In the genomic region with DNA sequence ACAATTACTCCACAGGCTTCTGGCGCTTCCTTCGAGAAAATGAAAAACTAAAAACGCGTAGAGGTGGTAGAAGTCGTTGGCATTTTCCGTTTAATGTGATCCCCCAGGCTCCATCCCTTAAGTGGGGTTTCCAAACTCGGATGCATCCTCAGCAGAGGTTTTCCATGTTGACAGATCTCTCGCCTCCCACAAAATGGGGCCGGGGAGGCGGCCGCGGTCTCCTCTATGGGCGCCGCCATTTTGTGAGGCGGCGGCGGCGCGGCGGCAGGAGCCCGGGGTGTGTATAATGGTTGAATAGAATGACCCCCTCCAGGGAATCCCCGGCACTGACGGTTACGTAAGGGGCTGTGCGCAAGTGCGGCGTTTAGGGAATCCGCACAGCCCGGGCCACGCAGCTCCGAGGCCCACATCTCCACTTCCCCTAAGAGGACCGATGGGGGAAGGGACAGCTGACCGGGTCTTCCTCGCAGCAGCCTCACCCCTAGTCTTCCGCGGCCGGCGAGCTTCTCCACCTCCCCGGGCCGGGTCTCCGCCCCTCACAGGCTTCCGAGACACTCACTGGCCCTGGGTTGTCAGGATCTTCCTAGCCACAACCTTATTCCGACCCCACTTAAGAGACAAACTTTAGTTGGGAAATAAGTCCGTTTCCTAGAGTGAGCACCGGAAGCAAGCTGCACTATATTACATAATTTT, we compare ENCODE assay signal across 1 cellular context.
TF ChIP-seq lines count a peak whose summit lies in the region.

No MANE protein-coding gene starts in this region.

TF ChIP-seq in K562, 482 proteins besides CTCF, POLR2A, EP300 and RAD21 (continued from another document and continues in another):
- TF ChIP-seq NR0B1 (IDR thresholded peaks at IDR 0.05; ENCODE audit: partially characterized antibody) (no peak), SAFB2 (IDR thresholded peaks at IDR 0.05; ENCODE audit: borderline replicate concordance, low read depth, low read length, severe bottlenecking) (no peak), ZNF384 (IDR thresholded peaks at IDR 0.05; ENCODE audit: low read depth, low read length) (0 out of 2 replicates have a peak, but pooled peaks have one; percentile 13), ZSCAN32 (CRISPR knock-in tag; IDR thresholded peaks at IDR 0.05) (no peak), ELF4 (CRISPR knock-in tag; IDR thresholded peaks at IDR 0.05) (no peak), RBM25 (IDR thresholded peaks at IDR 0.05; ENCODE audit: low read depth, low read length, severe bottlenecking) (no peak), NCOA4 (IDR thresholded peaks at IDR 0.05; ENCODE audit: partially characterized antibody) (no peak), EGR1 (conservative IDR thresholded peaks at IDR 0.05) (no peak), ETV5 (CRISPR knock-in tag; IDR thresholded peaks at IDR 0.05; ENCODE audit: low read depth) (peak; percentile 66; the same call in 1 of the 2 replicates), NFYB (IDR thresholded peaks at IDR 0.05; ENCODE audit: extremely low read depth, insufficient read length) (no peak), KDM5B (IDR thresholded peaks at IDR 0.05; ENCODE audit: insufficient replicate concordance, low read depth, low read length) (peak; percentile 94), GATA2 (CRISPR knock-in tag; IDR thresholded peaks at IDR 0.05) (no peak), SIRT6 (IDR thresholded peaks at IDR 0.05; ENCODE audit: low read depth, low read length) (no peak), ESRRB (CRISPR knock-in tag; IDR thresholded peaks at IDR 0.05; ENCODE audit: borderline replicate concordance) (no peak), TCF7L2 (IDR thresholded peaks at IDR 0.05; ENCODE audit: low read depth, low read length) (peak; percentile 57; the same call in 1 of the 2 replicates), ZNF408 (CRISPR knock-in tag; IDR thresholded peaks at IDR 0.05; ENCODE audit: low read depth) (no peak), ELF1 (tag; IDR thresholded peaks at IDR 0.05) (peak; percentile 70; the same call in 1 of the 2 replicates), CBX2 (IDR thresholded peaks at IDR 0.05; ENCODE audit: insufficient read depth, low read length, poor library complexity, severe bottlenecking) (no peak), GATAD2A (IDR thresholded peaks at IDR 0.05) (no peak; the same call in none of the 2 replicates), VEZF1 (CRISPR knock-in tag; IDR thresholded peaks at IDR 0.05) (peak; percentile 91), KHSRP (IDR thresholded peaks at IDR 0.05) (no peak), ZNF436 (CRISPR knock-in tag; IDR thresholded peaks at IDR 0.05) (no peak), THRA (IDR thresholded peaks at IDR 0.05) (no peak), PRMT5 (CRISPR knock-in tag; IDR thresholded peaks at IDR 0.05) (no peak), KAT2B (IDR thresholded peaks at IDR 0.05; ENCODE audit: low read depth, low read length) (no peak), ID3 (CRISPR knock-in tag; IDR thresholded peaks at IDR 0.05) (no peak), ID3 (tag; IDR thresholded peaks at IDR 0.05) (no peak; the same call in 1 of the 2 replicates), HEY1 (CRISPR knock-in tag; IDR thresholded peaks at IDR 0.05; ENCODE audit: borderline replicate concordance) (no peak), FOXK2 (conservative IDR thresholded peaks at IDR 0.05 in 1 of 2, IDR thresholded peaks at IDR 0.05 in 1 of 2; ENCODE audit: low read depth in 2 of 2) (peak; percentile 94 to 96)
- TF ChIP-seq, protein P1, sequence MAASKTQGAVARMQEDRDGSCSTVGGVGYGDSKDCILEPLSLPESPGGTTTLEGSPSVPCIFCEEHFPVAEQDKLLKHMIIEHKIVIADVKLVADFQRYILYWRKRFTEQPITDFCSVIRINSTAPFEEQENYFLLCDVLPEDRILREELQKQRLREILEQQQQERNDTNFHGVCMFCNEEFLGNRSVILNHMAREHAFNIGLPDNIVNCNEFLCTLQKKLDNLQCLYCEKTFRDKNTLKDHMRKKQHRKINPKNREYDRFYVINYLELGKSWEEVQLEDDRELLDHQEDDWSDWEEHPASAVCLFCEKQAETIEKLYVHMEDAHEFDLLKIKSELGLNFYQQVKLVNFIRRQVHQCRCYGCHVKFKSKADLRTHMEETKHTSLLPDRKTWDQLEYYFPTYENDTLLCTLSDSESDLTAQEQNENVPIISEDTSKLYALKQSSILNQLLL (CRISPR knock-in tag; IDR thresholded peaks at IDR 0.05; ENCODE audit: borderline replicate concordance) = no peak
- TF ChIP-seq, protein P2, sequence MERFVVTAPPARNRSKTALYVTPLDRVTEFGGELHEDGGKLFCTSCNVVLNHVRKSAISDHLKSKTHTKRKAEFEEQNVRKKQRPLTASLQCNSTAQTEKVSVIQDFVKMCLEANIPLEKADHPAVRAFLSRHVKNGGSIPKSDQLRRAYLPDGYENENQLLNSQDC (CRISPR knock-in tag; IDR thresholded peaks at IDR 0.05) = peak; percentile 98; the same call in 1 of the 2 replicates
- TF ChIP-seq, protein P3, sequence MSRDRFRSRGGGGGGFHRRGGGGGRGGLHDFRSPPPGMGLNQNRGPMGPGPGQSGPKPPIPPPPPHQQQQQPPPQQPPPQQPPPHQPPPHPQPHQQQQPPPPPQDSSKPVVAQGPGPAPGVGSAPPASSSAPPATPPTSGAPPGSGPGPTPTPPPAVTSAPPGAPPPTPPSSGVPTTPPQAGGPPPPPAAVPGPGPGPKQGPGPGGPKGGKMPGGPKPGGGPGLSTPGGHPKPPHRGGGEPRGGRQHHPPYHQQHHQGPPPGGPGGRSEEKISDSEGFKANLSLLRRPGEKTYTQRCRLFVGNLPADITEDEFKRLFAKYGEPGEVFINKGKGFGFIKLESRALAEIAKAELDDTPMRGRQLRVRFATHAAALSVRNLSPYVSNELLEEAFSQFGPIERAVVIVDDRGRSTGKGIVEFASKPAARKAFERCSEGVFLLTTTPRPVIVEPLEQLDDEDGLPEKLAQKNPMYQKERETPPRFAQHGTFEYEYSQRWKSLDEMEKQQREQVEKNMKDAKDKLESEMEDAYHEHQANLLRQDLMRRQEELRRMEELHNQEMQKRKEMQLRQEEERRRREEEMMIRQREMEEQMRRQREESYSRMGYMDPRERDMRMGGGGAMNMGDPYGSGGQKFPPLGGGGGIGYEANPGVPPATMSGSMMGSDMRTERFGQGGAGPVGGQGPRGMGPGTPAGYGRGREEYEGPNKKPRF (IDR thresholded peaks at IDR 0.05; ENCODE audit: low read depth, low read length) = no peak
- TF ChIP-seq, protein P4, sequence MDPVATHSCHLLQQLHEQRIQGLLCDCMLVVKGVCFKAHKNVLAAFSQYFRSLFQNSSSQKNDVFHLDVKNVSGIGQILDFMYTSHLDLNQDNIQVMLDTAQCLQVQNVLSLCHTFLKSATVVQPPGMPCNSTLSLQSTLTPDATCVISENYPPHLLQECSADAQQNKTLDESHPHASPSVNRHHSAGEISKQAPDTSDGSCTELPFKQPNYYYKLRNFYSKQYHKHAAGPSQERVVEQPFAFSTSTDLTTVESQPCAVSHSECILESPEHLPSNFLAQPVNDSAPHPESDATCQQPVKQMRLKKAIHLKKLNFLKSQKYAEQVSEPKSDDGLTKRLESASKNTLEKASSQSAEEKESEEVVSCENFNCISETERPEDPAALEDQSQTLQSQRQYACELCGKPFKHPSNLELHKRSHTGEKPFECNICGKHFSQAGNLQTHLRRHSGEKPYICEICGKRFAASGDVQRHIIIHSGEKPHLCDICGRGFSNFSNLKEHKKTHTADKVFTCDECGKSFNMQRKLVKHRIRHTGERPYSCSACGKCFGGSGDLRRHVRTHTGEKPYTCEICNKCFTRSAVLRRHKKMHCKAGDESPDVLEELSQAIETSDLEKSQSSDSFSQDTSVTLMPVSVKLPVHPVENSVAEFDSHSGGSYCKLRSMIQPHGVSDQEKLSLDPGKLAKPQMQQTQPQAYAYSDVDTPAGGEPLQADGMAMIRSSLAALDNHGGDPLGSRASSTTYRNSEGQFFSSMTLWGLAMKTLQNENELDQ (CRISPR knock-in tag; IDR thresholded peaks at IDR 0.05; ENCODE audit: borderline replicate concordance) = no peak
- TF ChIP-seq, protein P5, sequence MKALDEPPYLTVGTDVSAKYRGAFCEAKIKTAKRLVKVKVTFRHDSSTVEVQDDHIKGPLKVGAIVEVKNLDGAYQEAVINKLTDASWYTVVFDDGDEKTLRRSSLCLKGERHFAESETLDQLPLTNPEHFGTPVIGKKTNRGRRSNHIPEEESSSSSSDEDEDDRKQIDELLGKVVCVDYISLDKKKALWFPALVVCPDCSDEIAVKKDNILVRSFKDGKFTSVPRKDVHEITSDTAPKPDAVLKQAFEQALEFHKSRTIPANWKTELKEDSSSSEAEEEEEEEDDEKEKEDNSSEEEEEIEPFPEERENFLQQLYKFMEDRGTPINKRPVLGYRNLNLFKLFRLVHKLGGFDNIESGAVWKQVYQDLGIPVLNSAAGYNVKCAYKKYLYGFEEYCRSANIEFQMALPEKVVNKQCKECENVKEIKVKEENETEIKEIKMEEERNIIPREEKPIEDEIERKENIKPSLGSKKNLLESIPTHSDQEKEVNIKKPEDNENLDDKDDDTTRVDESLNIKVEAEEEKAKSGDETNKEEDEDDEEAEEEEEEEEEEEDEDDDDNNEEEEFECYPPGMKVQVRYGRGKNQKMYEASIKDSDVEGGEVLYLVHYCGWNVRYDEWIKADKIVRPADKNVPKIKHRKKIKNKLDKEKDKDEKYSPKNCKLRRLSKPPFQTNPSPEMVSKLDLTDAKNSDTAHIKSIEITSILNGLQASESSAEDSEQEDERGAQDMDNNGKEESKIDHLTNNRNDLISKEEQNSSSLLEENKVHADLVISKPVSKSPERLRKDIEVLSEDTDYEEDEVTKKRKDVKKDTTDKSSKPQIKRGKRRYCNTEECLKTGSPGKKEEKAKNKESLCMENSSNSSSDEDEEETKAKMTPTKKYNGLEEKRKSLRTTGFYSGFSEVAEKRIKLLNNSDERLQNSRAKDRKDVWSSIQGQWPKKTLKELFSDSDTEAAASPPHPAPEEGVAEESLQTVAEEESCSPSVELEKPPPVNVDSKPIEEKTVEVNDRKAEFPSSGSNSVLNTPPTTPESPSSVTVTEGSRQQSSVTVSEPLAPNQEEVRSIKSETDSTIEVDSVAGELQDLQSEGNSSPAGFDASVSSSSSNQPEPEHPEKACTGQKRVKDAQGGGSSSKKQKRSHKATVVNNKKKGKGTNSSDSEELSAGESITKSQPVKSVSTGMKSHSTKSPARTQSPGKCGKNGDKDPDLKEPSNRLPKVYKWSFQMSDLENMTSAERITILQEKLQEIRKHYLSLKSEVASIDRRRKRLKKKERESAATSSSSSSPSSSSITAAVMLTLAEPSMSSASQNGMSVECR (CRISPR knock-in tag; IDR thresholded peaks at IDR 0.05) = peak; percentile 98
- TF ChIP-seq, protein P6, sequence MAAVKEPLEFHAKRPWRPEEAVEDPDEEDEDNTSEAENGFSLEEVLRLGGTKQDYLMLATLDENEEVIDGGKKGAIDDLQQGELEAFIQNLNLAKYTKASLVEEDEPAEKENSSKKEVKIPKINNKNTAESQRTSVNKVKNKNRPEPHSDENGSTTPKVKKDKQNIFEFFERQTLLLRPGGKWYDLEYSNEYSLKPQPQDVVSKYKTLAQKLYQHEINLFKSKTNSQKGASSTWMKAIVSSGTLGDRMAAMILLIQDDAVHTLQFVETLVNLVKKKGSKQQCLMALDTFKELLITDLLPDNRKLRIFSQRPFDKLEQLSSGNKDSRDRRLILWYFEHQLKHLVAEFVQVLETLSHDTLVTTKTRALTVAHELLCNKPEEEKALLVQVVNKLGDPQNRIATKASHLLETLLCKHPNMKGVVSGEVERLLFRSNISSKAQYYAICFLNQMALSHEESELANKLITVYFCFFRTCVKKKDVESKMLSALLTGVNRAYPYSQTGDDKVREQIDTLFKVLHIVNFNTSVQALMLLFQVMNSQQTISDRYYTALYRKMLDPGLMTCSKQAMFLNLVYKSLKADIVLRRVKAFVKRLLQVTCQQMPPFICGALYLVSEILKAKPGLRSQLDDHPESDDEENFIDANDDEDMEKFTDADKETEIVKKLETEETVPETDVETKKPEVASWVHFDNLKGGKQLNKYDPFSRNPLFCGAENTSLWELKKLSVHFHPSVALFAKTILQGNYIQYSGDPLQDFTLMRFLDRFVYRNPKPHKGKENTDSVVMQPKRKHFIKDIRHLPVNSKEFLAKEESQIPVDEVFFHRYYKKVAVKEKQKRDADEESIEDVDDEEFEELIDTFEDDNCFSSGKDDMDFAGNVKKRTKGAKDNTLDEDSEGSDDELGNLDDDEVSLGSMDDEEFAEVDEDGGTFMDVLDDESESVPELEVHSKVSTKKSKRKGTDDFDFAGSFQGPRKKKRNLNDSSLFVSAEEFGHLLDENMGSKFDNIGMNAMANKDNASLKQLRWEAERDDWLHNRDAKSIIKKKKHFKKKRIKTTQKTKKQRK (IDR thresholded peaks at IDR 0.05; ENCODE audit: borderline replicate concordance, low read depth, low read length) = no peak
